8 cellular contexts compared by ENCODE assay signal in the genomic region with DNA sequence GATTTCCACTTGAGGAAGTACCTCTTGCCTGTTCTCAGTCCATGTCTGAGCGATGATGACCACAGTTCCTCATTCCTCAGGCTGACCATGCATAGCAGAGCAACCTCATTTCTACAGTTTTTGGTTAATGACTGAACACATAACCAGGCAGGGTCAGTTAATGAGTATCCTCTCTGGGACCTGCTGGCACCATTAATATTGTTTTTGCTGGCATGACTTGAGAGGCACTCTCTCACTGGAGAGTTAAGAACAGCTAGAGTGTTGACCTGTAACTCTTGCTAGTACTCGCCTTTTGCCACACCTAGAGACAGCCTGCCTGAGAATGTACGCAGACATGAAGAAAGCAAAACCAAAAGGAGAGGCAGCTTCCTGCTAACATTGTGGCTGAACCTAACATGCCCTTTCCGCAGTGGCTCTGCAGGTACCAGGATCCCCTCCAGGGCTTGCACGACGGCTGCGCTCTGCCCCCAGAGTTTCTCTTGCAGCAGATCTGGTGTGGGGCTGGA. TPM values are rescaled to one million over a fixed set of nuclear protein-coding genes. Genes with fewer than 3 reads are reported as not detected.
DNase-seq lines count a peak whose midpoint lies in the region; ATAC-seq and TF ChIP-seq lines count a peak whose summit lies in the region.

No MANE protein-coding gene starts in this region.

- H3K9me3 Mint-ChIP-seq in Calu3 (ENCODE audit: low read depth, unreplicated experiment) = no peaks in the 10 kb centered on the region

- no peak for TF ChIP-seq RAD21 in Ishikawa (IDR thresholded peaks at IDR 0.05; ENCODE audit: low read depth)

- peaks cover 43% of the 10 kb centered on the region for H3K36me3 Mint-ChIP-seq in Calu3 (ENCODE audit: insufficient read depth, unreplicated experiment)

- peak overlapping the region; percentile 58 for H3K4me3 Mint-ChIP-seq in Calu3 (ENCODE audit: low read depth, unreplicated experiment)

- POLR2A ChIA-PET in HEK293T (lab: Yijun Ruan, JAX) = interaction anchor here (1.2 kb wide), 1 partner anchor 24 kb away, joined by 4 read pairs; a partner anchor contains a TSS

- TF ChIP-seq CTCF in Calu3 (IDR thresholded peaks at IDR 0.05; ENCODE audit: unreplicated experiment) = no peak

- intact Hi-C loops in Calu3 (cut with micrococcal nuclease; ENCODE audit: unreplicated experiment) = loop anchor here (2.0 kb wide), 2 partner anchors 25 to 57 kb away; no protein-coding TSS in a partner anchor

- no TSS peak for BruUV-seq in Calu3 (replicated peaks; lab: Mats Ljungman, UMichigan)

- DNase-seq in Calu3 (peak; percentile 85), glomerular visceral epithelial cell (ENCODE audit: extremely low spot score) (peak; percentile 99), HEK293T (ENCODE audit: extremely low spot score) (no peak), OCI-M2 (lab: John Stamatoyannopoulos, UW; ENCODE audit: unreplicated experiment) (no peak)
- DNase-seq in activated CD8-positive, alpha-beta memory T cell treated with anti-CD3 and anti-CD28 coated beads, Interleukin-2, amount 50 U/mL, for 48 hours = peak; percentile 71
- DNase-seq in stimulated activated CD4-positive, alpha-beta T cell treated with anti-CD3 and anti-CD28 coated beads, Interleukin-4, amount 100 ng/mL, for 48 hours (ENCODE audit: low read depth in 2 of 2) = peak; percentile 23 to 24

- peak; percentile 90 for ATAC-seq in GM21515 (IDR thresholded peaks at IDR 0.05; ENCODE audit: unreplicated experiment)

- CTCF ChIA-PET in Calu3 (lab: Charles Lee) = interaction anchor here (0.6 to 2.1 kb wide), 11 partner anchors 14 to 648 kb away, joined by 3 to 8 read pairs (median 3); a partner anchor contains a TSS
- CTCF ChIA-PET in HEK293T (lab: Yijun Ruan, JAX) = no interaction called here

- no peaks in the 10 kb centered on the region for H3K27me3 Mint-ChIP-seq in Calu3 (ENCODE audit: unreplicated experiment)

- TF ChIP-seq EP300 in Ishikawa (IDR thresholded peaks at IDR 0.05; ENCODE audit: borderline replicate concordance) = no peak

- peak overlapping the region; percentile 39 for H3K27ac Mint-ChIP-seq in Calu3 (ENCODE audit: unreplicated experiment)

- H3K4me1 Mint-ChIP-seq in Calu3 (ENCODE audit: low read depth, unreplicated experiment) = peaks cover 45% of the 10 kb centered on the region

TF ChIP-seq in Ishikawa, 13 proteins besides CTCF, POLR2A, EP300 and RAD21:
- TF ChIP-seq, protein P1, sequence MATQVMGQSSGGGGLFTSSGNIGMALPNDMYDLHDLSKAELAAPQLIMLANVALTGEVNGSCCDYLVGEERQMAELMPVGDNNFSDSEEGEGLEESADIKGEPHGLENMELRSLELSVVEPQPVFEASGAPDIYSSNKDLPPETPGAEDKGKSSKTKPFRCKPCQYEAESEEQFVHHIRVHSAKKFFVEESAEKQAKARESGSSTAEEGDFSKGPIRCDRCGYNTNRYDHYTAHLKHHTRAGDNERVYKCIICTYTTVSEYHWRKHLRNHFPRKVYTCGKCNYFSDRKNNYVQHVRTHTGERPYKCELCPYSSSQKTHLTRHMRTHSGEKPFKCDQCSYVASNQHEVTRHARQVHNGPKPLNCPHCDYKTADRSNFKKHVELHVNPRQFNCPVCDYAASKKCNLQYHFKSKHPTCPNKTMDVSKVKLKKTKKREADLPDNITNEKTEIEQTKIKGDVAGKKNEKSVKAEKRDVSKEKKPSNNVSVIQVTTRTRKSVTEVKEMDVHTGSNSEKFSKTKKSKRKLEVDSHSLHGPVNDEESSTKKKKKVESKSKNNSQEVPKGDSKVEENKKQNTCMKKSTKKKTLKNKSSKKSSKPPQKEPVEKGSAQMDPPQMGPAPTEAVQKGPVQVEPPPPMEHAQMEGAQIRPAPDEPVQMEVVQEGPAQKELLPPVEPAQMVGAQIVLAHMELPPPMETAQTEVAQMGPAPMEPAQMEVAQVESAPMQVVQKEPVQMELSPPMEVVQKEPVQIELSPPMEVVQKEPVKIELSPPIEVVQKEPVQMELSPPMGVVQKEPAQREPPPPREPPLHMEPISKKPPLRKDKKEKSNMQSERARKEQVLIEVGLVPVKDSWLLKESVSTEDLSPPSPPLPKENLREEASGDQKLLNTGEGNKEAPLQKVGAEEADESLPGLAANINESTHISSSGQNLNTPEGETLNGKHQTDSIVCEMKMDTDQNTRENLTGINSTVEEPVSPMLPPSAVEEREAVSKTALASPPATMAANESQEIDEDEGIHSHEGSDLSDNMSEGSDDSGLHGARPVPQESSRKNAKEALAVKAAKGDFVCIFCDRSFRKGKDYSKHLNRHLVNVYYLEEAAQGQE (IDR thresholded peaks at IDR 0.05; ENCODE audit: low read depth) = no peak
- TF ChIP-seq TAF1 (IDR thresholded peaks at IDR 0.05; ENCODE audit: low read depth) (no peak), YY1 (IDR thresholded peaks at IDR 0.05; ENCODE audit: low read depth) (no peak), TCF12 (IDR thresholded peaks at IDR 0.05; ENCODE audit: low read depth) (no peak), NFIC (IDR thresholded peaks at IDR 0.05) (peak; percentile 62), CREB1 (IDR thresholded peaks at IDR 0.05; ENCODE audit: low read depth) (no peak), ZBTB7A (IDR thresholded peaks at IDR 0.05; ENCODE audit: low read depth) (no peak), CEBPB (IDR thresholded peaks at IDR 0.05) (no peak), TEAD4 (IDR thresholded peaks at IDR 0.05) (peak; percentile 55)
- TF ChIP-seq, protein P2, sequence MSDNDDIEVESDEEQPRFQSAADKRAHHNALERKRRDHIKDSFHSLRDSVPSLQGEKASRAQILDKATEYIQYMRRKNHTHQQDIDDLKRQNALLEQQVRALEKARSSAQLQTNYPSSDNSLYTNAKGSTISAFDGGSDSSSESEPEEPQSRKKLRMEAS (IDR thresholded peaks at IDR 0.05) = 0 out of 2 replicates have a peak, but pooled peaks have one; percentile 12
- TF ChIP-seq, protein P3, sequence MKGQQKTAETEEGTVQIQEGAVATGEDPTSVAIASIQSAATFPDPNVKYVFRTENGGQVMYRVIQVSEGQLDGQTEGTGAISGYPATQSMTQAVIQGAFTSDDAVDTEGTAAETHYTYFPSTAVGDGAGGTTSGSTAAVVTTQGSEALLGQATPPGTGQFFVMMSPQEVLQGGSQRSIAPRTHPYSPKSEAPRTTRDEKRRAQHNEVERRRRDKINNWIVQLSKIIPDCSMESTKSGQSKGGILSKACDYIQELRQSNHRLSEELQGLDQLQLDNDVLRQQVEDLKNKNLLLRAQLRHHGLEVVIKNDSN (IDR thresholded peaks at IDR 0.05) = no peak
TF ChIP-seq in Ishikawa: peak in this region for 3.

TF ChIP-seq in HEK293T, 16 proteins besides CTCF, POLR2A, EP300 and RAD21:
- TF ChIP-seq FOXK2 (IDR thresholded peaks at IDR 0.05) = no peak
- no peak for TF ChIP-seq TARDBP (IDR thresholded peaks at IDR 0.05)
TF ChIP-seq in HEK293T: peak in this region for 0.

RNA-seq across cellular contexts. Expression of a gene that starts 23.9 kb away (rescaled TPM):
- 40.7 and 45.3 TPM in 2 replicates for total RNA-seq in Calu3 (2022)

RNA-seq across cellular contexts. Expression of a gene that starts 24.0 kb away (rescaled TPM):
- total RNA-seq in Calu3 (2022) = 8.0 and 9.0 TPM in 2 replicates

RNA-seq across cellular contexts. Expression of a gene that starts 44.4 kb away (rescaled TPM):
- 22.0 and 29.7 TPM in 2 replicates for total RNA-seq in Calu3 (2022)

RNA-seq across cellular contexts. Expression of a gene that starts 51.4 kb away (rescaled TPM):
- total RNA-seq in Calu3 (2022) = 266 and 313 TPM in 2 replicates

Comparison
In these comparisons a context has a peak if more than half of its experiments do, and no peak if none do; other contexts are left out.
1. DNase-seq: peak in Calu3 (single experiment), activated CD8-positive, alpha-beta memory T cell treated with anti-CD3 and anti-CD28 coated beads, Interleukin-2, amount 50 U/mL, for 48 hours (single experiment), glomerular visceral epithelial cell (single experiment) and stimulated activated CD4-positive, alpha-beta T cell treated with anti-CD3 and anti-CD28 coated beads, Interleukin-4, amount 100 ng/mL, for 48 hours (2 of 2); none in HEK293T (single experiment) and OCI-M2 (single experiment).